8 cellular contexts compared by ENCODE assay signal in the genomic region with DNA sequence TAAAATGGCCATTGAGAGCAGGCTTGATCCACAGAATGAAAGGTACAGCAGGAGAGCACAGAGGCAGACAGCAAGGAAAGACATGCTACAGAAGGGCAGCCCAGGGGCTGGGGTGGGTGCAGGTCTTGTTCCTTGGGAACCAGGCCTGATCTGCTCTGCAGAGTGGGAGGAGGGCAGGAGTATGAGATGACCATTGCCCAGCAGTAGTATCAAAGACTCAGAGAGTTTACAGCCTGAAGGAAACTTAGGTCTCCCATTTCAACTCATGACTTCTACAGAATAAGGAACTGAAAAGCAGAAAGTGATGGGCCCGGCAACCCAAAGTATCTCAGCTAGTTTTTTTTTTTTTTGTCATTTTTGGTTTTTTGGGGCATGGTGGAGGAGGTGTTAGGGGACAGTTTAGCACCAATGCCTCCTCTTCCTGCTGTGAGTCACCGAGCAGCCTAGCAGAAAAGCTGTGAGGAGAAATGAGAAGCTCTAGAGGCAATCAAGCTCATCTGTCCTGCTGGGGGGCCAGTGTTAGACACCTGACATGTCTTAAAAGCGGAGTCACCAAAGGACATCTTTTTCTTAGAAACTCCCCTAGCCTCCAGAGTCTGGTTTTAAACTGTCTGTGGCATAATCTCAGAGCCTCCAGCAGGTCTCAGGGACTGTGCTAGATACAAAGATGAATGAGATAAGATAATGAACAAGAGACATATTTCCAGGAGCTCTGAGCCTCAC. TPM values are rescaled to one million over a fixed set of nuclear protein-coding genes. Genes with fewer than 3 reads are reported as not detected.
DNase-seq lines count a peak whose midpoint lies in the region; ATAC-seq and TF ChIP-seq lines count a peak whose summit lies in the region.

No MANE protein-coding gene starts in this region.

- CTCF ChIA-PET in RWPE1 (lab: Yijun Ruan, JAX), result no interaction called here

- H3K36me3 Mint-ChIP-seq in activated naive CD4-positive, alpha-beta T cell treated with anti-CD3 and anti-CD28 coated beads, Interleukin-2, amount 50 U/mL, for 72 hours, result no peaks in the 10 kb centered on the region
- H3K36me3 Mint-ChIP-seq in T-helper 17 cell (ENCODE audit: low read depth) (peaks cover 8% of the 10 kb centered on the region), type B pancreatic cell (no peaks in the 10 kb centered on the region)

- H3K27me3 Mint-ChIP-seq in T-helper 17 cell (peaks cover 31% of the 10 kb centered on the region), type B pancreatic cell (no peaks in the 10 kb centered on the region)

- ATAC-seq in activated naive CD4-positive, alpha-beta T cell treated with anti-CD3 and anti-CD28 coated beads, Interleukin-2, amount 50 U/mL, for 72 hours, result peak; percentile 62 to 66
- peak; percentile 50 for ATAC-seq in HG02981 (IDR thresholded peaks at IDR 0.05; ENCODE audit: unreplicated experiment)
- peak; percentile 63 for ATAC-seq in T-helper 17 cell

- no peak overlapping the region for H3K27ac ChIP-seq in RWPE1

- no peaks in the 10 kb centered on the region for H3K9me3 ChIP-seq in T-helper 17 cell (ENCODE audit: control insufficient read depth, low read length, poor library complexity, severe bottlenecking)

- H3K4me3 Mint-ChIP-seq in T-helper 17 cell (no peak overlapping the region), type B pancreatic cell (no peak overlapping the region)

- POLR2A ChIA-PET in RWPE1 (lab: Yijun Ruan, JAX; ENCODE audit: low non-redundant PET), result no interaction called here

- no peak for DNase-seq in activated naive CD4-positive, alpha-beta T cell treated with anti-CD3 and anti-CD28 coated beads, Interleukin-2, amount 50 U/mL, for 72 hours (ENCODE audit: low spot score in 2 of 2)
- DNase-seq in activated naive CD4-positive, alpha-beta T cell treated with anti-CD3 and anti-CD28 coated beads, Interleukin-2, amount 50 U/mL, for 16 hours, result no peak
- DNase-seq in T-helper 17 cell (no peak), inferior parietal cortex (ENCODE audit: extremely low spot score) (peak; percentile 56), type B pancreatic cell (ENCODE audit: extremely low spot score, unreplicated experiment) (no peak), NCI-H345 treated with DMSO at 0.1 percent for 48 hours (lab: John Stamatoyannopoulos, UW; ENCODE audit: unreplicated experiment) (no peak), RWPE1 (ENCODE audit: low spot score) (no peak)

- TF ChIP-seq CTCF in type B pancreatic cell (conservative IDR thresholded peaks at IDR 0.05) (no peak), RWPE1 (conservative IDR thresholded peaks at IDR 0.05; ENCODE audit: low read depth) (no peak)

- peak overlapping the region; percentile 33 to 80 for H3K27ac Mint-ChIP-seq in activated naive CD4-positive, alpha-beta T cell treated with anti-CD3 and anti-CD28 coated beads, Interleukin-2, amount 50 U/mL, for 72 hours
- H3K27ac Mint-ChIP-seq in T-helper 17 cell, result peak overlapping the region; percentile 65
- H3K27ac Mint-ChIP-seq in type B pancreatic cell, result no peak overlapping the region

- H3K4me1 Mint-ChIP-seq in T-helper 17 cell (peaks cover 25% of the 10 kb centered on the region), type B pancreatic cell (ENCODE audit: unreplicated experiment) (peaks cover 9% of the 10 kb centered on the region)

- no peaks in the 10 kb centered on the region for H3K9me3 Mint-ChIP-seq in activated naive CD4-positive, alpha-beta T cell treated with anti-CD3 and anti-CD28 coated beads, Interleukin-2, amount 50 U/mL, for 72 hours
- no peaks in the 10 kb centered on the region for H3K9me3 Mint-ChIP-seq in type B pancreatic cell

RNA-seq across cellular contexts. Expression of a gene that starts 34.3 kb away (rescaled TPM):
- total RNA-seq in activated naive CD4-positive, alpha-beta T cell treated with anti-CD3 and anti-CD28 coated beads, Interleukin-2, amount 50 U/mL, for 72 hours, result 10 to 100 TPM; 21.9 to 22.3 TPM
- total RNA-seq in T-helper 17 cell (100 to 1,000 TPM in 1 of 2 donors, 10 to 100 TPM in 1; 98.3 to 101 TPM), type B pancreatic cell (ENCODE audit: low replicate concordance) (29.8 and 30.0 TPM in 2 replicates)
